ENCODE assay signal across 8 cellular contexts in genomic region chr11:106076923-106077608, GRCh38. TPM values are rescaled to one million over a fixed set of nuclear protein-coding genes. Genes with fewer than 3 reads are reported as not detected.
DNase-seq lines count a peak whose midpoint lies in the region; ATAC-seq and TF ChIP-seq lines count a peak whose summit lies in the region.

KBTBD3 (minus strand) TSS chr11:106077347; CDS start chr11:106059097, 18,250 bp downstream.

- no peaks in the 10 kb centered on the region for H3K9me3 ChIP-seq in HAP-1

- no peaks in the 10 kb centered on the region for H3K27me3 ChIP-seq in HAP-1 (ENCODE audit: low read depth)

- H3K4me1 ChIP-seq in HAP-1 = peaks cover 19% of the 10 kb centered on the region

- peak; percentile 98 for ATAC-seq in natural killer cell treated with Interleukin-12 subunit alpha and Interleukin-12 subunit beta and Interleukin-15 and Interleukin-18, amount 100 ng/mL, for 72 hours

- peaks cover 23 to 50% of the 10 kb centered on the region in 2 donors for H3K4me1 Mint-ChIP-seq in natural killer cell treated with Interleukin-12 subunit alpha and Interleukin-12 subunit beta and Interleukin-15 and Interleukin-18, amount 100 ng/mL, for 72 hours (ENCODE audit: low read depth in 2 of 2)

- no peaks in the 10 kb centered on the region for H3K9me3 Mint-ChIP-seq in natural killer cell treated with Interleukin-12 subunit alpha and Interleukin-12 subunit beta and Interleukin-15 and Interleukin-18, amount 100 ng/mL, for 72 hours

- peak; percentile 88 for TF ChIP-seq POLR2A in Raji (IDR thresholded peaks at IDR 0.05; ENCODE audit: insufficient read depth, low read depth, low read length)

- no peaks in the 10 kb centered on the region for H3K27me3 Mint-ChIP-seq in natural killer cell treated with Interleukin-12 subunit alpha and Interleukin-12 subunit beta and Interleukin-15 and Interleukin-18, amount 100 ng/mL, for 72 hours

- peak within 1 kb of the TSS; percentile 93 for H3K4me3 Mint-ChIP-seq in natural killer cell treated with Interleukin-12 subunit alpha and Interleukin-12 subunit beta and Interleukin-15 and Interleukin-18, amount 100 ng/mL, for 72 hours

- H3K27ac Mint-ChIP-seq in natural killer cell treated with Interleukin-12 subunit alpha and Interleukin-12 subunit beta and Interleukin-15 and Interleukin-18, amount 100 ng/mL, for 72 hours = peak within 1 kb of the TSS; percentile 87 to 97

- peak; percentile 34 for TF ChIP-seq CTCF in fibroblast of the aortic adventitia (IDR thresholded peaks at IDR 0.05; ENCODE audit: insufficient read depth, low read length)

- H3K36me3 Mint-ChIP-seq in natural killer cell treated with Interleukin-12 subunit alpha and Interleukin-12 subunit beta and Interleukin-15 and Interleukin-18, amount 100 ng/mL, for 72 hours = peaks cover 13% of the 10 kb centered on the region

- DNase-seq in G401 (ENCODE audit: low spot score) (peak; percentile 100), HAP-1 (ENCODE audit: low spot score in 2 of 2) (peak; percentile 98 to 99), M059J (ENCODE audit: low read depth) (peak; percentile 99), fibroblast of the aortic adventitia (ENCODE audit: low read depth) (peak; percentile 99)
- peak; percentile 99 for DNase-seq in activated effector memory CD4-positive, alpha-beta T cell treated with anti-CD3 and anti-CD28 coated beads, Interleukin-2, amount 50 U/mL, for 16 hours
- peak; percentile 98 for DNase-seq in natural killer cell treated with Interleukin-12 subunit alpha and Interleukin-12 subunit beta and Interleukin-15 and Interleukin-18, amount 100 ng/mL, for 72 hours (ENCODE audit: low spot score)
- DNase-seq in stimulated activated naive CD4-positive, alpha-beta T cell treated with Interleukin-2 at 50 U/mL for 16 hours (lab: John Stamatoyannopoulos, UW) = peak; percentile 99

- peak within 1 kb of the TSS; percentile 89 for H3K4me3 ChIP-seq in HAP-1
- peak within 1 kb of the TSS; percentile 100 for H3K4me3 ChIP-seq in fibroblast of the aortic adventitia (ENCODE audit: low read depth, low read length)

- peaks cover 27% of the 10 kb centered on the region for H3K36me3 ChIP-seq in HAP-1 (replicated peaks)

- in situ Hi-C loops in G401 (cut with HindIII; ENCODE audit: low sequenced_read_pairs) = no loop called here
- in situ Hi-C loops in HAP-1 (cut with MboI; ENCODE audit: low sequenced_read_pairs) = no loop called here

RNA-seq across cellular contexts. Expression of gene KBTBD3, which starts in this region (rescaled TPM):
- 0.86 and 1.9 TPM in 2 replicates for total RNA-seq in G401 (2014; rRNA removed; shearing (Covaris generic))
- 2.6 and 3.6 TPM in 2 replicates for total RNA-seq in M059J (2014; rRNA removed; shearing (Covaris generic))
- total RNA-seq in fibroblast of the aortic adventitia (ENCODE audit: low replicate concordance) = 1.8 and 4.3 TPM in 2 replicates
- total RNA-seq in natural killer cell treated with Interleukin-12 subunit alpha and Interleukin-12 subunit beta and Interleukin-15 and Interleukin-18, amount 100 ng/mL, for 72 hours = 1 to 10 TPM; 2.5 to 6.7 TPM

Comparison
In these comparisons a context has a peak if more than half of its experiments do, and no peak if none do; other contexts are left out.
1. Peak in every context shown above with its lines: DNase-seq, ATAC-seq and H3K4me3 ChIP-seq.